In genomic region chr22:49097966-49098365, GRCh38 we compare ENCODE assay signal across 23 cellular contexts.
"Had no signal": no experiment of that assay in that cellular context is flagged by ENCODE, and none has a peak within 500 bp of the region (broad histone marks: within the 10 kb centered on the region; RNA-seq: fewer than 3 reads in every experiment).

No MANE protein-coding gene starts in this region.

- H3K27ac Mint-ChIP-seq: activated naive CD4-positive, alpha-beta T cell treated with anti-CD3 and anti-CD28 coated beads, Interleukin-2, amount 50 U/mL, for 24 hours; mesothelial cell of epicardium; naive thymus-derived CD8-positive, alpha-beta T cell; stimulated activated naive B cell treated with anti-CD40 and anti-IgM and Interleukin-4, amounts not matched to agents 10 μg/mL and 1 μg/mL and 100 μg/mL, for 72 hours; T-helper 1 cell treated with Interleukin-12 subunit alpha and Interleukin-12 subunit beta and Interleukin-4 antibody, amounts not matched to agents 30 μg/mL and 1 μg/mL, for 36 hours; WTC11 had no signal

- H3K36me3 Mint-ChIP-seq: activated naive CD4-positive, alpha-beta T cell treated with anti-CD3 and anti-CD28 coated beads, Interleukin-2, amount 50 U/mL, for 24 hours; brain; mesothelial cell of epicardium; naive thymus-derived CD8-positive, alpha-beta T cell; stimulated activated naive B cell treated with anti-CD40 and anti-IgM and Interleukin-4, amounts not matched to agents 10 μg/mL and 1 μg/mL and 100 μg/mL, for 72 hours; WTC11 had no signal

- H3K36me3 ChIP-seq: esophagus muscularis mucosa, heart right ventricle, neutrophil, pancreas, upper lobe of left lung had no signal

- ATAC-seq: naive thymus-derived CD8-positive, alpha-beta T cell; sciatic nerve; stimulated activated naive B cell treated with anti-CD40 and anti-IgM and Interleukin-4, amounts not matched to agents 10 μg/mL and 1 μg/mL and 100 μg/mL, for 72 hours; WTC11 had no signal

- H3K4me1 ChIP-seq: esophagus muscularis mucosa, heart right ventricle, pancreas, upper lobe of left lung had no signal

- H3K4me1 Mint-ChIP-seq: activated naive CD4-positive, alpha-beta T cell treated with anti-CD3 and anti-CD28 coated beads, Interleukin-2, amount 50 U/mL, for 24 hours; mesothelial cell of epicardium; naive thymus-derived CD8-positive, alpha-beta T cell had no signal

- H3K9me3 ChIP-seq: esophagus muscularis mucosa, heart right ventricle, neutrophil, pancreas, upper lobe of left lung had no signal

- H3K4me3 Mint-ChIP-seq: activated naive CD4-positive, alpha-beta T cell treated with anti-CD3 and anti-CD28 coated beads, Interleukin-2, amount 50 U/mL, for 24 hours; brain; mesothelial cell of epicardium; naive thymus-derived CD8-positive, alpha-beta T cell; stimulated activated naive B cell treated with anti-CD40 and anti-IgM and Interleukin-4, amounts not matched to agents 10 μg/mL and 1 μg/mL and 100 μg/mL, for 72 hours; T-helper 1 cell treated with Interleukin-12 subunit alpha and Interleukin-12 subunit beta and Interleukin-4 antibody, amounts not matched to agents 30 μg/mL and 1 μg/mL, for 36 hours; WTC11 had no signal

- H3K27me3 ChIP-seq: pancreas, upper lobe of left lung had no signal

- DNase-seq: activated gamma-delta T cell treated with Interleukin-2 at 50 U/mL for 16 hours; activated T-cell treated with anti-CD3 and anti-CD28 coated beads, Interleukin-2, amount 50 U/mL, for 1 hour; caudate nucleus; dermis blood vessel endothelial cell; effector memory CD4-positive, alpha-beta T cell; heart right ventricle; islet precursor cell; small intestine; stimulated activated CD4-positive, alpha-beta T cell treated with anti-CD3 and anti-CD28 coated beads, Interleukin-2, amount 100 ng/mL, for 48 hours; stimulated activated CD8-positive, alpha-beta memory T cell treated with anti-CD3 and anti-CD28 coated beads, Interleukin-4, amount 100 ng/mL, for 48 hours; stimulated activated naive B cell treated with anti-CD40 and anti-IgM and Interleukin-4, amounts not matched to agents 10 μg/mL and 1 μg/mL and 100 μg/mL, for 72 hours; T1000; upper lobe of left lung had no signal

- H3K4me3 ChIP-seq: esophagus muscularis mucosa, heart right ventricle, pancreas, upper lobe of left lung had no signal

- H3K9me3 Mint-ChIP-seq: activated naive CD4-positive, alpha-beta T cell treated with anti-CD3 and anti-CD28 coated beads, Interleukin-2, amount 50 U/mL, for 24 hours; mesothelial cell of epicardium; naive thymus-derived CD8-positive, alpha-beta T cell; T-helper 1 cell treated with Interleukin-12 subunit alpha and Interleukin-12 subunit beta and Interleukin-4 antibody, amounts not matched to agents 30 μg/mL and 1 μg/mL, for 36 hours had no signal

- H3K27ac ChIP-seq: esophagus muscularis mucosa, heart right ventricle, neutrophil, pancreas, upper lobe of left lung had no signal
